ENCODE assay signal across 12 cellular contexts in genomic region chr2:192197387-192197786, GRCh38. TPM values are rescaled to one million over a fixed set of nuclear protein-coding genes. Genes with fewer than 3 reads are reported as not detected.
DNase-seq lines count a peak whose midpoint lies in the region; ATAC-seq and TF ChIP-seq lines count a peak whose summit lies in the region.
"Had no signal": no experiment of that assay in that cellular context is flagged by ENCODE, and none has a peak within 500 bp of the region (broad histone marks: within the 10 kb centered on the region; RNA-seq: fewer than 3 reads in every experiment).

No MANE protein-coding gene starts in this region.

- H3K4me3 Mint-ChIP-seq in activated naive CD8-positive, alpha-beta T cell treated with anti-CD3 and anti-CD28 coated beads, Interleukin-2, amount 50 U/mL, for 24 hours, result no peak overlapping the region

- ATAC-seq in activated naive CD8-positive, alpha-beta T cell treated with anti-CD3 and anti-CD28 coated beads, Interleukin-2, amount 50 U/mL, for 24 hours, result no peak
- ATAC-seq in GM21423 (IDR thresholded peaks at IDR 0.05; ENCODE audit: unreplicated experiment) (no peak), esophagus mucosa (no peak)
- ATAC-seq: body of pancreas had no signal

- TF ChIP-seq RAD21 in neural cell (conservative IDR thresholded peaks at IDR 0.05), result peak; percentile 80

- TF ChIP-seq CTCF in NB4 (IDR thresholded peaks at IDR 0.05; ENCODE audit: low read depth, low read length), result peak; percentile 11
- TF ChIP-seq CTCF in neural cell (IDR thresholded peaks at IDR 0.05; ENCODE audit: poor library complexity, severe bottlenecking), result peak; percentile 72
- TF ChIP-seq CTCF in testis (IDR thresholded peaks at IDR 0.05), result no peak

- no peak overlapping the region for H3K9ac ChIP-seq in neural cell (ENCODE audit: low read length)

- H3K9me3 Mint-ChIP-seq in activated naive CD8-positive, alpha-beta T cell treated with anti-CD3 and anti-CD28 coated beads, Interleukin-2, amount 50 U/mL, for 24 hours, result no peaks in the 10 kb centered on the region

- TF ChIP-seq EP300 in neural cell (conservative IDR thresholded peaks at IDR 0.05; ENCODE audit: poor library complexity, severe bottlenecking), result no peak

- peak overlapping the region; percentile 18 for H3K4me2 ChIP-seq in neural cell (ENCODE audit: low read length)

- no peak overlapping the region for H2AFZ ChIP-seq in neural cell (ENCODE audit: low read depth, low read length)

- intact Hi-C loops in testis (cut with DNase I; ENCODE audit: low total_unique reads), result no loop called here

- no peaks in the 10 kb centered on the region for H3K36me3 Mint-ChIP-seq in activated naive CD8-positive, alpha-beta T cell treated with anti-CD3 and anti-CD28 coated beads, Interleukin-2, amount 50 U/mL, for 24 hours (ENCODE audit: low read depth)

- peaks cover 27% of the 10 kb centered on the region for H3K4me1 Mint-ChIP-seq in activated naive CD8-positive, alpha-beta T cell treated with anti-CD3 and anti-CD28 coated beads, Interleukin-2, amount 50 U/mL, for 24 hours

- peaks cover 60% of the 10 kb centered on the region for H3K27me3 Mint-ChIP-seq in activated naive CD8-positive, alpha-beta T cell treated with anti-CD3 and anti-CD28 coated beads, Interleukin-2, amount 50 U/mL, for 24 hours

- H3K4me3 ChIP-seq in NB4 (ENCODE audit: low read depth, low read length) (no peak overlapping the region), neural cell (ENCODE audit: low read length) (peak overlapping the region; percentile 82), testis (no peak overlapping the region)
- H3K4me3 ChIP-seq: body of pancreas had no signal

- H3K27ac ChIP-seq in neural cell (ENCODE audit: low read length) (no peak overlapping the region), testis (no peak overlapping the region)
- H3K27ac ChIP-seq: body of pancreas had no signal

- no peaks in the 10 kb centered on the region for H4K20me1 ChIP-seq in neural cell (ENCODE audit: insufficient read depth)

- H3K27ac Mint-ChIP-seq in activated naive CD8-positive, alpha-beta T cell treated with anti-CD3 and anti-CD28 coated beads, Interleukin-2, amount 50 U/mL, for 24 hours, result no peak overlapping the region

- H3K4me1 ChIP-seq in testis, result no peaks in the 10 kb centered on the region

- H3K27me3 ChIP-seq in neural cell (ENCODE audit: insufficient read depth, low read depth, low read length) (peaks cover 18% of the 10 kb centered on the region), testis (no peaks in the 10 kb centered on the region)

- no peaks in the 10 kb centered on the region for H3K79me2 ChIP-seq in neural cell (replicated peaks; ENCODE audit: insufficient read depth, low read length)

- TF ChIP-seq POLR2A in NB4 (IDR thresholded peaks at IDR 0.05; ENCODE audit: extremely low read depth, insufficient read length) (no peak), testis (IDR thresholded peaks at IDR 0.05) (no peak)

- DNase-seq in EH (ENCODE audit: low read depth) (peak; percentile 11), NB4 (ENCODE audit: low read depth) (no peak), cerebellar cortex (ENCODE audit: low spot score) (peak; percentile 60), testis (no peak)
- DNase-seq in activated naive CD8-positive, alpha-beta T cell treated with anti-CD3 and anti-CD28 coated beads, Interleukin-2, amount 50 U/mL, for 24 hours, result no peak
- DNase-seq: body of pancreas; GOT3; NCI-H2029; stimulated activated CD4-positive, alpha-beta T cell treated with anti-CD3 and anti-CD28 coated beads, Interleukin-12 subunit alpha, Interleukin-12 subunit beta, amount 100 ng/mL, for 4 hours had no signal

- no peaks in the 10 kb centered on the region for H3K36me3 ChIP-seq in neural cell (ENCODE audit: insufficient read depth, low read length)
- no peaks in the 10 kb centered on the region for H3K36me3 ChIP-seq in testis (ENCODE audit: low read depth, missing control alignments)

- H3K9me2 ChIP-seq in neural cell (ENCODE audit: insufficient read depth, low read length), result no peaks in the 10 kb centered on the region

- WGBS in testis, 2 donors, result 63% methylated on average over 2 of the region's 2 CpGs

- no peaks in the 10 kb centered on the region for H3K9me3 ChIP-seq in neural cell (ENCODE audit: low read length)
- no peaks in the 10 kb centered on the region for H3K9me3 ChIP-seq in testis
- H3K9me3 ChIP-seq: body of pancreas had no signal

- no peaks in the 10 kb centered on the region for H3F3A ChIP-seq in neural cell (ENCODE audit: insufficient read depth, low read length, poor library complexity, severe bottlenecking)

TF ChIP-seq in neural cell, 6 proteins besides CTCF, POLR2A, EP300 and RAD21:
- TF ChIP-seq SMC3 (conservative IDR thresholded peaks at IDR 0.05; ENCODE audit: poor library complexity) (peak; percentile 74), MXI1 (conservative IDR thresholded peaks at IDR 0.05; ENCODE audit: poor library complexity, severe bottlenecking) (no peak)

RNA-seq across cellular contexts. Expression of gene TMEFF2, which starts 2.7 kb away (rescaled TPM):
- polyA plus RNA-seq in neural cell (24.6 and 29.1 TPM in 2 replicates), testis (ENCODE audit: insufficient read depth, low read depth, low replicate concordance) (3.0 TPM)
- 33.6 and 36.7 TPM in 2 replicates for polyA minus RNA-seq in neural cell
- total RNA-seq in testis (1 to 10 TPM; 2.2 to 2.7 TPM), esophagus mucosa (not detected)
- total RNA-seq: body of pancreas had no signal

Comparison
In these comparisons a context has a peak if more than half of its experiments do, and no peak if none do; other contexts are left out.
1. DNase-seq: peak in EH (single experiment) and cerebellar cortex (single experiment); none in NB4 (single experiment), activated naive CD8-positive, alpha-beta T cell treated with anti-CD3 and anti-CD28 coated beads, Interleukin-2, amount 50 U/mL, for 24 hours (single experiment) and testis (single experiment).
2. CTCF ChIP-seq: peak in NB4 (single experiment) and neural cell (single experiment); none in testis (0 of 3).